In the genomic region with DNA sequence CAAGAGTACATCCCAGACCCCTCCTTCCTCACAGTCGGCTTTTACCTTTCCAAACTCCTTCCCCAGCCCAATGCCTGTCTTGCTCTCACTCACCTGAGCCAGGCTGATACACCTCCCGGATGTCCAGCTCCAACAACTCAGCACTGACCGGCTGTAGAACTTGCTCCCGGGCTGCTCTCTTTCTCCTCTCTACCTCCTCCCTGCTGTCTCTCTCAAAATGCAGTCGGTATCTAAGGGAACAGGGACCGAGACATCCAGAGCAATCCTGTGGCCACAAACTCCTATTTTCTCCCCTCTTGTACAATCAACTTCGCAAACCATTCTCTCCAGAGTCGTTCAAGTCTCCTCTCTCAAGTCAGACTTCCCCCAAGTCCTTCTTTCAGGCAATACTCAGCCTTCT, we compare ENCODE assay signal across 9 cellular contexts. TPM values are rescaled to one million over a fixed set of nuclear protein-coding genes. Genes with fewer than 3 reads are reported as not detected.
DNase-seq lines count a peak whose midpoint lies in the region; ATAC-seq and TF ChIP-seq lines count a peak whose summit lies in the region.
"Had no signal": no experiment of that assay in that cellular context is flagged by ENCODE, and none has a peak within 500 bp of the region (broad histone marks: within the 10 kb centered on the region; RNA-seq: fewer than 3 reads in every experiment).

No MANE protein-coding gene starts in this region.

- DNase-seq in AG09309 (ENCODE audit: low read depth) (no peak), MG63 (no peak), coronary artery (ENCODE audit: low spot score) (no peak), DMS53 (lab: John Stamatoyannopoulos, UW) (no peak), NCI-H2171 treated with DMSO at 0.1 percent for 48 hours (lab: John Stamatoyannopoulos, UW) (no peak)
- DNase-seq in naive thymus-derived CD8-positive, alpha-beta T cell, result no peak
- DNase-seq: NCI-H187 had no signal

- H3K9me3 ChIP-seq in MG63, result no peaks in the 10 kb centered on the region

- POLR2A ChIA-PET in naive thymus-derived CD8-positive, alpha-beta T cell (lab: Charles Lee), result interaction anchor here (0.6 to 7.7 kb wide), 10 partner anchors 8 to 75 kb away, joined by 3 to 80 read pairs (median 14); a partner anchor contains a TSS

- H3K36me3 Mint-ChIP-seq in naive thymus-derived CD8-positive, alpha-beta T cell, result peaks cover 0 to 62% (median 16%) of the 10 kb centered on the region in 3 donors

- peak overlapping the region; percentile 87 to 100 (median 99) for H3K4me3 Mint-ChIP-seq in naive thymus-derived CD8-positive, alpha-beta T cell

- H3K4me1 Mint-ChIP-seq in naive thymus-derived CD8-positive, alpha-beta T cell, result peaks cover 25 to 75% (median 49%) of the 10 kb centered on the region in 4 donors

- TF ChIP-seq CTCF in AG09309 (IDR thresholded peaks at IDR 0.05; ENCODE audit: control insufficient read depth, insufficient read depth, low read depth, low read length, missing control alignments) (no peak), coronary artery (IDR thresholded peaks at IDR 0.05) (no peak)

- H3K27me3 Mint-ChIP-seq in naive thymus-derived CD8-positive, alpha-beta T cell, result peaks cover 0 to 2% (median 0%) of the 10 kb centered on the region in 5 donors

- H3K4me3 ChIP-seq in AG09309 (ENCODE audit: control insufficient read depth, low read depth, low read length) (peak overlapping the region; percentile 87), MG63 (peak overlapping the region; percentile 92), coronary artery (peak overlapping the region; percentile 96)

- H3K9me3 Mint-ChIP-seq in naive thymus-derived CD8-positive, alpha-beta T cell, result no peaks in the 10 kb centered on the region

- no peaks in the 10 kb centered on the region for H3K27me3 ChIP-seq in MG63

- peak overlapping the region; percentile 96 to 97 for H3K27ac ChIP-seq in coronary artery

- H3K36me3 ChIP-seq in MG63, result peaks cover 16% of the 10 kb centered on the region

- H3K27ac Mint-ChIP-seq in naive thymus-derived CD8-positive, alpha-beta T cell, result peak overlapping the region; percentile 73 to 100 (median 100)

- no peak for ATAC-seq in naive thymus-derived CD8-positive, alpha-beta T cell
- ATAC-seq in HG03097 (IDR thresholded peaks at IDR 0.05; ENCODE audit: low FRiP score, unreplicated experiment) (no peak), HG02885 (IDR thresholded peaks at IDR 0.05; ENCODE audit: poor library complexity, unreplicated experiment) (no peak)

RNA-seq across cellular contexts. Expression of a gene that starts 1.3 kb away (rescaled TPM):
- 27.3 and 33.6 TPM in 2 replicates for total RNA-seq in MG63 (2014; rRNA removed; shearing (Covaris generic); ENCODE audit: low replicate concordance)
- 10 to 100 TPM; 78.0 to 80.7 TPM for total RNA-seq in naive thymus-derived CD8-positive, alpha-beta T cell
- polyA plus RNA-seq in naive thymus-derived CD8-positive, alpha-beta T cell, result 10 to 100 TPM; 24.7 to 34.1 (median 28.7) TPM

RNA-seq across cellular contexts. Expression of a gene that starts 2.1 kb away (rescaled TPM):
- total RNA-seq in MG63 (2014; rRNA removed; shearing (Covaris generic); ENCODE audit: low replicate concordance), result 0.64 and 1.2 TPM in 2 replicates
- total RNA-seq in naive thymus-derived CD8-positive, alpha-beta T cell, result 10 to 100 TPM; 28.4 to 28.9 TPM
- polyA plus RNA-seq in naive thymus-derived CD8-positive, alpha-beta T cell, result 10 to 100 TPM in 1 of 3 donors, 1 to 10 TPM in 2; 7.9 to 12.7 (median 8.6) TPM

RNA-seq across cellular contexts. Expression of a gene that starts 16.3 kb away (rescaled TPM):
- 19.4 and 26.1 TPM in 2 replicates for total RNA-seq in MG63 (2014; rRNA removed; shearing (Covaris generic); ENCODE audit: low replicate concordance)
- total RNA-seq in naive thymus-derived CD8-positive, alpha-beta T cell, result 10 to 100 TPM; 68.6 to 71.3 TPM
- polyA plus RNA-seq in naive thymus-derived CD8-positive, alpha-beta T cell, result 10 to 100 TPM; 19.1 to 43.1 (median 30.5) TPM

Comparison
In these comparisons a context has a peak if more than half of its experiments do, and no peak if none do; other contexts are left out.
1. RNA of a gene that starts 2.1 kb away (total RNA-seq): 28.4 to 28.9 TPM in naive thymus-derived CD8-positive, alpha-beta T cell; 0.64 to 1.2 TPM in MG63; every median in the first group is over 10 times any median in the second.
2. Peak in every context shown above with its lines, with median percentiles within 50 percentile points of each other: H3K4me3 ChIP-seq.